Comparison of ENCODE assay signal across 18 cellular contexts in genomic region chr2:238941262-238941792, GRCh38.
"Had no signal": no experiment of that assay in that cellular context is flagged by ENCODE, and none has a peak within 500 bp of the region (broad histone marks: within the 10 kb centered on the region; RNA-seq: fewer than 3 reads in every experiment).

No MANE protein-coding gene starts in this region.

- H3K4me3 ChIP-seq: coronary artery, left ventricle myocardium inferior, ovary, right lobe of liver, stomach had no signal

- H3K27me3 ChIP-seq: ovary, right lobe of liver had no signal

- ATAC-seq: naive thymus-derived CD8-positive, alpha-beta T cell; stimulated activated memory B cell treated with anti-CD40 and anti-IgM and Interleukin-4, amounts not matched to agents 10 μg/mL and 1 μg/mL and 100 μg/mL, for 72 hours had no signal

- H3K27ac ChIP-seq: coronary artery, left ventricle myocardium inferior, ovary, right lobe of liver, stomach had no signal

- H3K4me1 ChIP-seq: right lobe of liver, stomach had no signal

- H3K9me3 ChIP-seq: left ventricle myocardium inferior, ovary, right lobe of liver, stomach had no signal

- H3K4me3 Mint-ChIP-seq: activated naive CD8-positive, alpha-beta T cell treated with anti-CD3 and anti-CD28 coated beads for 36 hours; activated T-cell treated with anti-CD3 and anti-CD28 coated beads, Interleukin-2, amount 50 U/mL, for 24 hours; immature natural killer cell; mesothelial cell of epicardium; naive thymus-derived CD8-positive, alpha-beta T cell; stimulated activated memory B cell treated with anti-CD40 and anti-IgM and Interleukin-4, amounts not matched to agents 10 μg/mL and 1 μg/mL and 100 μg/mL, for 72 hours had no signal

- H3K27me3 Mint-ChIP-seq: activated naive CD8-positive, alpha-beta T cell treated with anti-CD3 and anti-CD28 coated beads for 36 hours; activated T-cell treated with anti-CD3 and anti-CD28 coated beads, Interleukin-2, amount 50 U/mL, for 24 hours had no signal

- DNase-seq: activated CD4-positive, alpha-beta T cell treated with anti-CD3 and anti-CD28 coated beads for 1 hour; activated naive CD4-positive, alpha-beta T cell treated with Interleukin-2 at 50 U/mL for 16 hours; activated naive CD8-positive, alpha-beta T cell treated with anti-CD3 and anti-CD28 coated beads for 36 hours; activated T-cell treated with anti-CD3 and anti-CD28 coated beads, Interleukin-2, amount 50 U/mL, for 24 hours; foreskin fibroblast; immature natural killer cell; left ventricle myocardium inferior; naive thymus-derived CD8-positive, alpha-beta T cell; small intestine; stimulated activated CD4-positive, alpha-beta T cell treated with anti-CD3 and anti-CD28 coated beads, Interleukin-15, amount 100 ng/mL, for 24 hours; stomach; T-helper 9 cell; trophoblast cell had no signal

- H3K27ac Mint-ChIP-seq: activated naive CD8-positive, alpha-beta T cell treated with anti-CD3 and anti-CD28 coated beads for 36 hours; activated T-cell treated with anti-CD3 and anti-CD28 coated beads, Interleukin-2, amount 50 U/mL, for 24 hours; immature natural killer cell; mesothelial cell of epicardium; stimulated activated memory B cell treated with anti-CD40 and anti-IgM and Interleukin-4, amounts not matched to agents 10 μg/mL and 1 μg/mL and 100 μg/mL, for 72 hours had no signal

- H3K36me3 Mint-ChIP-seq: activated naive CD8-positive, alpha-beta T cell treated with anti-CD3 and anti-CD28 coated beads for 36 hours; immature natural killer cell; mesothelial cell of epicardium; naive thymus-derived CD8-positive, alpha-beta T cell; stimulated activated memory B cell treated with anti-CD40 and anti-IgM and Interleukin-4, amounts not matched to agents 10 μg/mL and 1 μg/mL and 100 μg/mL, for 72 hours had no signal

- H3K9me3 Mint-ChIP-seq: activated naive CD8-positive, alpha-beta T cell treated with anti-CD3 and anti-CD28 coated beads for 36 hours; activated T-cell treated with anti-CD3 and anti-CD28 coated beads, Interleukin-2, amount 50 U/mL, for 24 hours; immature natural killer cell; mesothelial cell of epicardium; stimulated activated memory B cell treated with anti-CD40 and anti-IgM and Interleukin-4, amounts not matched to agents 10 μg/mL and 1 μg/mL and 100 μg/mL, for 72 hours had no signal

- H3K4me1 Mint-ChIP-seq: activated naive CD8-positive, alpha-beta T cell treated with anti-CD3 and anti-CD28 coated beads for 36 hours; immature natural killer cell; naive thymus-derived CD8-positive, alpha-beta T cell; stimulated activated memory B cell treated with anti-CD40 and anti-IgM and Interleukin-4, amounts not matched to agents 10 μg/mL and 1 μg/mL and 100 μg/mL, for 72 hours had no signal

- H3K36me3 ChIP-seq: left ventricle myocardium inferior, ovary, right lobe of liver, stomach had no signal
